ENCODE assay signal across 9 cellular contexts in the genomic region with DNA sequence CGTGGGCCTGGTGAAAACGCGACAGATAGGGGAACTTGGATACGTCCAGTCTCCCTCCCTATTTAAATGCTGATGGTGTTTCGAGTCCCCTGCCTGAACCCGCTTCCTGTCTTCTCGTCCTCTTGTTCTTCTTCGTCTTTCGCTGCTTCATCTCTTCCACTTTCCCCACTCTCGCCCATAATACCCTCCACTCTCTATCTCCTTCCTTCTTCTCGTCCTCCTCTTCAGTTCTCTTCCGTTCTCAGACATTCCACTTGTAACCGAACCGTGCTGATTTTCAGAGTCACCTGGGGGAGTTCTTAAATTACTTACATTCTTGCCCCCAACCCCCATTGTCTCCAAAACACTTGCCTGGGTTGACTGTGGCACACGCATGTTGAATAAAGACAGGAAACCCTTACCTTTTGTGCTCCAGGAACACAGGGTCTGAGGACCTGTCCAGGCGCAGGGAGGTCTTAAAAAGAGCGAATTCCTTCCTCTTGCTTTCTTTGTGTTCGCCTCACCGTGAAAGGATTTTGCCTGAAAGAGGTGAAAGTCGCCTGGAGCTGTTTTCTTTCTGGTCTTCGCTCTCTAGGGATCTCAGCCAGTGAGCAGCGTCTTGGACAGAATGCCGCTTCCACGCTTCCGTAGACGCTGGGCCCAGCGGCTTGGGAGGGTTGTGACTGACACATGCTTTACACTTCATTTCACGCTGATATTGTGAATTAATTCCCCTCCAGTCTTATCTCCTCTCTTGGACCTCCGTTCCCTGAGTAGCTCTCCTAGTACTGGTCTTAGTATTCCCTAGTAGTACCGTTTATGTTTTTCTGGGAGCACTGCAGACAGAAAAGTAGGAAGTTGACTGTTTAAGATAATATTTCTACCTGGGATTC.
DNase-seq lines count a peak whose midpoint lies in the region; ATAC-seq and TF ChIP-seq lines count a peak whose summit lies in the region.
"Had no signal": no experiment of that assay in that cellular context is flagged by ENCODE, and none has a peak within 500 bp of the region (broad histone marks: within the 10 kb centered on the region; RNA-seq: fewer than 3 reads in every experiment).

No MANE protein-coding gene starts in this region.

- H3K4me3 ChIP-seq in coronary artery (peak overlapping the region; percentile 47), lower leg skin (ENCODE audit: low read depth, poor library complexity, severe bottlenecking) (no peak overlapping the region)

- no peak for TF ChIP-seq POLR2A in lower leg skin (IDR thresholded peaks at IDR 0.05)

- peaks cover 58% of the 10 kb centered on the region for H3K27me3 Mint-ChIP-seq in nephron progenitor cell (ENCODE audit: low read depth, poor library complexity)

- peaks cover 12% of the 10 kb centered on the region for H3K4me1 Mint-ChIP-seq in nephron progenitor cell

- H3K4me3 Mint-ChIP-seq in nephron progenitor cell = peak overlapping the region; percentile 87

- intact Hi-C loops in left ventricle myocardium superior (cut with micrococcal nuclease) = no loop called here
- intact Hi-C loops in lower leg skin (cut with DNase I; ENCODE audit: low total_unique reads) = no loop called here

- ATAC-seq in HG02840 (IDR thresholded peaks at IDR 0.05; ENCODE audit: low FRiP score, unreplicated experiment) (no peak), left ventricle myocardium superior (no peak)
- ATAC-seq: gastrocnemius medialis had no signal

- H3K27ac Mint-ChIP-seq in nephron progenitor cell = peak overlapping the region; percentile 52

- TF ChIP-seq CTCF in coronary artery (IDR thresholded peaks at IDR 0.05) (no peak), nephron progenitor cell (IDR thresholded peaks at IDR 0.05) (no peak), lower leg skin (IDR thresholded peaks at IDR 0.05) (no peak)

- WGBS in lower leg skin, 2 donors = 5 to 7% methylated on average over 30 of the region's 30 CpGs

- H3K27ac ChIP-seq in coronary artery = no peak overlapping the region
- H3K27ac ChIP-seq: gastrocnemius medialis had no signal

- peaks cover 46% of the 10 kb centered on the region for H3K36me3 Mint-ChIP-seq in nephron progenitor cell (ENCODE audit: low read depth)

- H3K9me3 Mint-ChIP-seq in nephron progenitor cell = peaks cover 57% of the 10 kb centered on the region

- DNase-seq in Daoy (ENCODE audit: low read depth) (peak; percentile 68), M059J (ENCODE audit: low read depth) (peak; percentile 55), coronary artery (ENCODE audit: low spot score) (no peak), nephron progenitor cell (no peak), left ventricle myocardium superior (no peak), lower leg skin (ENCODE audit: low spot score in 2 of 2) (no peak), NCI-H2029 treated with DMSO at 0.1 percent for 48 hours (lab: John Stamatoyannopoulos, UW) (no peak)
- DNase-seq: gastrocnemius medialis had no signal

Comparison
In these comparisons a context has a peak if more than half of its experiments do, and no peak if none do; other contexts are left out.
1. DNase-seq: peak in Daoy (single experiment) and M059J (single experiment); none in coronary artery (single experiment), nephron progenitor cell (single experiment), left ventricle myocardium superior (single experiment), lower leg skin (0 of 2) and NCI-H2029 treated with DMSO at 0.1 percent for 48 hours (single experiment).